8 cellular contexts compared by ENCODE assay signal in the genomic region with DNA sequence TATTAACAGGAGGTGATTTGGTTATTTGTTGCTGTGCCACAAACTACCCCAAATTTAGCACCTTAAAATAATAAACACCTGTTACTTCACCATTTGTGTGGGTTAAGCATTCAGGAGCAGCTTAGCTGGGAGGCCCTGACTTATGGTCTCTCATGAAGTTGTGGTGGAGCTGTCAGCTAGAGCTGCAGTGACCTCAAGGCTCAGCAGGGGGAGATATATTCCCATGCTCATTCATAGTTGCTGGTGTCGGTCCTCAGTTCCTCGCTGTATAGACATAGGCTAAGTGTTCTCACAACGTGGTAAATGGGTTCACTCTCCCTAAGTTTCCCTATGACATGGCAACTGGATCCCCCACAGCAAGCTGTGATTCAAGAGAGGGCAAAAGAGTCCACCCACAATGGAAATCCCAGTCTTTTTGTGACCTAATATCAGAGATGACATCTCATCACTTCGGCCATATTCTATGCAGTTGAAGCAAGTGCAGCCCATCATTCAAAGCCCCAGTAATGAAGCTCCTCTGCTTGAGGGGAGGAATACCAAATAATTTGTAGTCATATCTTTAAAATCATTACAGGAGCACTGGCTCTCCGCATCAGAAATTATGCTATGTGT. TPM values are rescaled to one million over a fixed set of nuclear protein-coding genes. Genes with fewer than 3 reads are reported as not detected.
DNase-seq lines count a peak whose midpoint lies in the region; ATAC-seq and TF ChIP-seq lines count a peak whose summit lies in the region.

No MANE protein-coding gene starts in this region.

- DNase-seq in AG09309 (ENCODE audit: low read depth) = no peak
- DNase-seq in OCI-M2 (lab: John Stamatoyannopoulos, UW; ENCODE audit: unreplicated experiment) = peak; percentile 15
- peak; percentile 17 to 59 for DNase-seq in cardiac fibroblast (ENCODE audit: low read depth in 2 of 2)
- DNase-seq in lung microvascular endothelial cell (ENCODE audit: low read depth in 2 of 2) = peak; percentile 65 to 75

- H3K4me3 ChIP-seq in AG09309 (ENCODE audit: control insufficient read depth, low read depth, low read length) (no peak overlapping the region), cardiac fibroblast (replicated peaks in 1 of 2; ENCODE audit: low read depth in 2 of 2, low read length in 2 of 2) (no peak overlapping the region)

- ATAC-seq in HG03565 (IDR thresholded peaks at IDR 0.05; ENCODE audit: unreplicated experiment) (peak; percentile 83), HG03571 (IDR thresholded peaks at IDR 0.05; ENCODE audit: unreplicated experiment) (no peak), HG03520 (IDR thresholded peaks at IDR 0.05; ENCODE audit: unreplicated experiment) (no peak)

- TF ChIP-seq CTCF in AG09309 (IDR thresholded peaks at IDR 0.05; ENCODE audit: control insufficient read depth, insufficient read depth, low read depth, low read length, missing control alignments) (peak; percentile 62), GM12872 (IDR thresholded peaks at IDR 0.05; ENCODE audit: insufficient read depth, low read depth, low read length) (peak; percentile 85), cardiac fibroblast (IDR thresholded peaks at IDR 0.05; ENCODE audit: low read depth, low read length) (peak; percentile 77)

RNA-seq across cellular contexts. Expression of gene PRB3, which starts 41.1 kb away (rescaled TPM):
- total RNA-seq in lung microvascular endothelial cell = not detected in 2 replicates

RNA-seq across cellular contexts. Expression of gene TAS2R42, which starts 41.6 kb away (rescaled TPM):
- not detected in 2 replicates for total RNA-seq in lung microvascular endothelial cell

RNA-seq across cellular contexts. Expression of gene SMIM10L1, which starts 57.4 kb away (rescaled TPM):
- total RNA-seq in lung microvascular endothelial cell = 4.6 and 6.7 TPM in 2 replicates
